9 cellular contexts compared by ENCODE assay signal in the genomic region with DNA sequence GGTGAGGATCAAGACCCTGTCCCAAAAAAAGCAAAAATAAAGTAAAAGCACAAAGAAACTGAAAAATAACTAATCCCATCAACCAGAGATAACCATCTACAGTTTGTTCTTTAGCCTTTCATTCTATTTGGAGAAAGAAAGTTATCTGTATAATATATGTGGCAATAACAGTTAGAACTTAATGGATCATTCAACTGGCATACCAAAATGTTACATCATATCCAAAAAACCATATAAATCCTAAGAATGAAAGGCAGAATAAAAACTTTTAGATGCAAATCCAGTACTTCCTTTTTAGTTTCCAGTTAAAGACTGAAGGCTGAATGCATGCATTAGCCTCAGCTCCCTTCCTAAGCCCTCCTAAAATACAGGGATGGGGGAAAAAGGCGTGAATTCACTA. TPM values are rescaled to one million over a fixed set of nuclear protein-coding genes. Genes with fewer than 3 reads are reported as not detected.
A peak's percentile ranks its signal among the peaks of the same experiment; 100 is the strongest.
DNase-seq lines count a peak whose midpoint lies in the region; ATAC-seq, FAIRE-seq and TF ChIP-seq lines count a peak whose summit lies in the region.
"Had no signal": no experiment of that assay in that cellular context is flagged by ENCODE, and none has a peak within 500 bp of the region (broad histone marks: within the 10 kb centered on the region; RNA-seq: fewer than 3 reads in every experiment).

No MANE protein-coding gene starts in this region.

- FAIRE-seq in A549 (lab: Jason Lieb, UNC) = no peak
- FAIRE-seq: bronchial epithelial cell had no signal

- ATAC-seq in A549 (no peak), lung (ENCODE audit: insufficient read depth, low FRiP score) (no peak), HG02885 (IDR thresholded peaks at IDR 0.05; ENCODE audit: poor library complexity, unreplicated experiment) (no peak)
- no peak for ATAC-seq in activated naive CD8-positive, alpha-beta T cell treated with anti-CD3 and anti-CD28 coated beads, Interleukin-2, amount 10 ng/mL, durations not matched to agents 7 days and 5 days (ENCODE audit: low read depth)

- peaks cover 60% of the 10 kb centered on the region for H3K4me1 ChIP-seq in A549
- H3K4me1 ChIP-seq in lung (ENCODE audit: control insufficient read depth in 2 of 2, insufficient read depth in 2 of 2, low read length in 2 of 2) = peaks cover 6 to 7% of the 10 kb centered on the region in 2 donors
- peaks cover 3% of the 10 kb centered on the region for H3K4me1 ChIP-seq in ovary (ENCODE audit: insufficient read depth)

- CTCF ChIA-PET in A549 (lab: Yijun Ruan, JAX) = interaction anchor here (1.6 kb wide), 1 partner anchor 22 kb away, joined by 3 read pairs; no protein-coding TSS in a partner anchor

- intact Hi-C loops in ovary (cut with DNase I) = no loop called here

- no peaks in the 10 kb centered on the region for H3K36me3 ChIP-seq in lung (ENCODE audit: control insufficient read depth in 2 of 2, insufficient read depth in 2 of 2, low read length in 2 of 2)
- H3K36me3 ChIP-seq in ovary = no peaks in the 10 kb centered on the region

- 84% methylated on average over 1 of the region's 1 CpG for WGBS in A549 (ENCODE audit: missing lambda C conversion rate)
- whole genome bisulfite sequencing in lung, 2 donors = 74 to 79% methylated on average over 1 of the region's 1 CpG
- WGBS in ovary, 3 donors = 92 to 98% (median 93%) methylated on average over 1 of the region's 1 CpG

- H3K27ac ChIP-seq in A549 (peak overlapping the region; percentile 41 to 64; a peak in 5 of 6 replicates), lung (ENCODE audit: low read depth in 1 of 2, low read length in 1 of 2) (peak overlapping the region; percentile 40 to 67), ovary (no peak overlapping the region)

- peaks cover 34% of the 10 kb centered on the region for H3K4me1 Mint-ChIP-seq in activated naive CD8-positive, alpha-beta T cell treated with anti-CD3 and anti-CD28 coated beads, Interleukin-2, amount 10 ng/mL, durations not matched to agents 7 days and 5 days

- H3K36me3 Mint-ChIP-seq in activated naive CD8-positive, alpha-beta T cell treated with anti-CD3 and anti-CD28 coated beads, Interleukin-2, amount 10 ng/mL, durations not matched to agents 7 days and 5 days = peaks cover 3% of the 10 kb centered on the region

- H3K27me3 Mint-ChIP-seq in activated naive CD8-positive, alpha-beta T cell treated with anti-CD3 and anti-CD28 coated beads, Interleukin-2, amount 10 ng/mL, durations not matched to agents 7 days and 5 days = no peaks in the 10 kb centered on the region

- H3K4me3 Mint-ChIP-seq in activated naive CD8-positive, alpha-beta T cell treated with anti-CD3 and anti-CD28 coated beads, Interleukin-2, amount 10 ng/mL, durations not matched to agents 7 days and 5 days = peak overlapping the region; percentile 72

- no peak for DNase-seq in A549 (ENCODE audit: low read depth in 1 of 2, low spot score in 1 of 2)
- no peak for DNase-seq in GM12864 (ENCODE audit: low read depth)
- DNase-seq in activated naive CD8-positive, alpha-beta T cell treated with anti-CD3 and anti-CD28 coated beads, Interleukin-2, amount 10 ng/mL, durations not matched to agents 7 days and 5 days = no peak
- DNase-seq in lung (ENCODE audit: low spot score) = no peak
- DNase-seq in UCSD-AML1 (lab: John Stamatoyannopoulos, UW; ENCODE audit: unreplicated experiment) = no peak
- DNase-seq in GM19238 (ENCODE audit: insufficient read length, low spot score) = no peak
- DNase-seq in ovary = no peak

- no peak for TF ChIP-seq RAD21 in A549 (conservative IDR thresholded peaks at IDR 0.05 in 1 of 2, IDR thresholded peaks at IDR 0.05 in 1 of 2)

- TF ChIP-seq CTCF in A549 (IDR thresholded peaks at IDR 0.05) = no peak
- no peak for TF ChIP-seq CTCF in GM12864 (IDR thresholded peaks at IDR 0.05; ENCODE audit: low read depth, low read length, missing control alignments)
- TF ChIP-seq CTCF in lung (IDR thresholded peaks at IDR 0.05; ENCODE audit: control extremely low read depth, extremely low read depth) = no peak
- TF ChIP-seq CTCF in ovary (IDR thresholded peaks at IDR 0.05) = no peak

- POLR2A ChIA-PET in A549 (lab: Yijun Ruan, JAX) = no interaction called here
- POLR2A ChIA-PET in activated naive CD8-positive, alpha-beta T cell treated with anti-CD3 and anti-CD28 coated beads, Interleukin-2, amount 10 ng/mL, durations not matched to agents 7 days and 5 days (lab: Charles Lee) = interaction anchor here (0.6 to 3.4 kb wide), 7 partner anchors 9 to 444 kb away, joined by 3 to 27 read pairs (median 5); a partner anchor contains a TSS

- no peak overlapping the region for H3K4me3 ChIP-seq in A549
- H3K4me3 ChIP-seq in GM12864 (ENCODE audit: low read depth, low read length) = peak overlapping the region; percentile 18; the same call in 1 of the 2 replicates
- no peak overlapping the region for H3K4me3 ChIP-seq in lung
- H3K4me3 ChIP-seq in ovary = no peak overlapping the region

- TF ChIP-seq POLR2A in A549 (IDR thresholded peaks at IDR 0.05; ENCODE audit: low read length) (no peak), ovary (IDR thresholded peaks at IDR 0.05) (no peak)

- H3K4me2 ChIP-seq in A549 = peak overlapping the region; percentile 35; the same call in 1 of the 3 replicates

- H3K27me3 ChIP-seq in lung (ENCODE audit: control insufficient read depth, insufficient read depth) (no peaks in the 10 kb centered on the region), ovary (no peaks in the 10 kb centered on the region)

- H3K9me3 Mint-ChIP-seq in activated naive CD8-positive, alpha-beta T cell treated with anti-CD3 and anti-CD28 coated beads, Interleukin-2, amount 10 ng/mL, durations not matched to agents 7 days and 5 days = no peaks in the 10 kb centered on the region

- TF ChIP-seq EP300 in A549 (IDR thresholded peaks at IDR 0.05) (no peak), ovary (IDR thresholded peaks at IDR 0.05) (no peak)

- H3K9me3 ChIP-seq in A549 = no peaks in the 10 kb centered on the region
- H3K9me3 ChIP-seq in lung (ENCODE audit: control insufficient read depth in 2 of 2, insufficient read depth in 1 of 2, low read length in 1 of 2) = no peaks in the 10 kb centered on the region
- H3K9me3 ChIP-seq in ovary = no peaks in the 10 kb centered on the region

- peak overlapping the region; percentile 92 for H3K27ac Mint-ChIP-seq in activated naive CD8-positive, alpha-beta T cell treated with anti-CD3 and anti-CD28 coated beads, Interleukin-2, amount 10 ng/mL, durations not matched to agents 7 days and 5 days

TF ChIP-seq in A549, 52 proteins besides CTCF, POLR2A, EP300 and RAD21:
- TF ChIP-seq FOSB (CRISPR knock-in tag; IDR thresholded peaks at IDR 0.05) = no peak
- no peak for TF ChIP-seq JUNB (IDR thresholded peaks at IDR 0.05)
- no peak for TF ChIP-seq FOSL2 (IDR thresholded peaks at IDR 0.05)
- no peak for TF ChIP-seq FOSL2 (CRISPR knock-in tag; IDR thresholded peaks at IDR 0.05)
- TF ChIP-seq, protein P1, sequence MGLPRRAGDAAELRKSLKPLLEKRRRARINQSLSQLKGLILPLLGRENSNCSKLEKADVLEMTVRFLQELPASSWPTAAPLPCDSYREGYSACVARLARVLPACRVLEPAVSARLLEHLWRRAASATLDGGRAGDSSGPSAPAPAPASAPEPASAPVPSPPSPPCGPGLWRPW (IDR thresholded peaks at IDR 0.05) = no peak
- no peak for TF ChIP-seq SMC3 (IDR thresholded peaks at IDR 0.05)
- TF ChIP-seq MAZ (IDR thresholded peaks at IDR 0.05; ENCODE audit: borderline replicate concordance, low read depth, low read length) = no peak
- TF ChIP-seq TP53 (CRISPR knock-in tag; IDR thresholded peaks at IDR 0.05) = no peak
- TF ChIP-seq NPAS2 (CRISPR knock-in tag; IDR thresholded peaks at IDR 0.05; ENCODE audit: borderline replicate concordance) = no peak
- TF ChIP-seq HOXB13 (CRISPR knock-in tag; IDR thresholded peaks at IDR 0.05; ENCODE audit: low read depth) = no peak
- TF ChIP-seq, protein P2, sequence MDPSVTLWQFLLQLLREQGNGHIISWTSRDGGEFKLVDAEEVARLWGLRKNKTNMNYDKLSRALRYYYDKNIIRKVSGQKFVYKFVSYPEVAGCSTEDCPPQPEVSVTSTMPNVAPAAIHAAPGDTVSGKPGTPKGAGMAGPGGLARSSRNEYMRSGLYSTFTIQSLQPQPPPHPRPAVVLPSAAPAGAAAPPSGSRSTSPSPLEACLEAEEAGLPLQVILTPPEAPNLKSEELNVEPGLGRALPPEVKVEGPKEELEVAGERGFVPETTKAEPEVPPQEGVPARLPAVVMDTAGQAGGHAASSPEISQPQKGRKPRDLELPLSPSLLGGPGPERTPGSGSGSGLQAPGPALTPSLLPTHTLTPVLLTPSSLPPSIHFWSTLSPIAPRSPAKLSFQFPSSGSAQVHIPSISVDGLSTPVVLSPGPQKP (IDR thresholded peaks at IDR 0.05; ENCODE audit: low read depth, low read length) = no peak
- TF ChIP-seq MAFK (IDR thresholded peaks at IDR 0.05; ENCODE audit: partially characterized antibody) = no peak
- TF ChIP-seq ZSCAN20 (CRISPR knock-in tag; IDR thresholded peaks at IDR 0.05) = no peak
- no peak for TF ChIP-seq RFX5 (IDR thresholded peaks at IDR 0.05)
- no peak for TF ChIP-seq KDM1A (IDR thresholded peaks at IDR 0.05; ENCODE audit: low read depth)
- TF ChIP-seq GATA3 (IDR thresholded peaks at IDR 0.05; ENCODE audit: borderline replicate concordance) = no peak
- TF ChIP-seq JUN (IDR thresholded peaks at IDR 0.05) = no peak

RNA-seq across cellular contexts. Expression of a gene that starts 25.2 kb away (rescaled TPM):
- 33.7 and 36.1 TPM in 2 replicates for polyA plus RNA-seq in A549 (2011; rRNA removed)
- 12.4 and 18.4 TPM in 2 replicates for polyA plus RNA-seq in A549 (2012; cell fraction: cytosol; rRNA removed)
- 8.3 and 11.9 TPM in 2 replicates for polyA plus RNA-seq in A549 (2012; cell fraction: nucleus; rRNA removed)
- 24.4 to 28.6 TPM (median 25.4 TPM) in 3 replicates for polyA plus RNA-seq in A549 (2017; fragmentation: RNase III; extraction: RNeasy Plus Mini Kit Qiagen cat#74134 plus additional on column Dnase treatment)
- 42.0 and 45.2 TPM in 2 replicates for polyA minus RNA-seq in A549 (2011; rRNA and poly(A)+ RNA removed)
- total RNA-seq in activated naive CD8-positive, alpha-beta T cell treated with anti-CD3 and anti-CD28 coated beads, Interleukin-2, amount 10 ng/mL, durations not matched to agents 7 days and 5 days = 10 to 100 TPM; 66.1 to 73.8 TPM
- 10 to 100 TPM; 51.9 to 70.1 TPM for total RNA-seq in lung
- 10 to 100 TPM; 54.3 to 57.7 TPM for polyA plus RNA-seq in lung
- 10 to 100 TPM; 29.4 to 59.8 (median 47.6) TPM for total RNA-seq in ovary
- polyA plus RNA-seq in ovary = 10 to 100 TPM; 40.2 to 86.5 TPM

Comparison
In these comparisons a context has a peak if more than half of its experiments do, and no peak if none do; other contexts are left out.
1. H3K27ac ChIP-seq: peak in A549 (2 of 2) and lung (2 of 2); none in ovary (0 of 2).